Comparison of ENCODE assay signal across 8 cellular contexts in the genomic region with DNA sequence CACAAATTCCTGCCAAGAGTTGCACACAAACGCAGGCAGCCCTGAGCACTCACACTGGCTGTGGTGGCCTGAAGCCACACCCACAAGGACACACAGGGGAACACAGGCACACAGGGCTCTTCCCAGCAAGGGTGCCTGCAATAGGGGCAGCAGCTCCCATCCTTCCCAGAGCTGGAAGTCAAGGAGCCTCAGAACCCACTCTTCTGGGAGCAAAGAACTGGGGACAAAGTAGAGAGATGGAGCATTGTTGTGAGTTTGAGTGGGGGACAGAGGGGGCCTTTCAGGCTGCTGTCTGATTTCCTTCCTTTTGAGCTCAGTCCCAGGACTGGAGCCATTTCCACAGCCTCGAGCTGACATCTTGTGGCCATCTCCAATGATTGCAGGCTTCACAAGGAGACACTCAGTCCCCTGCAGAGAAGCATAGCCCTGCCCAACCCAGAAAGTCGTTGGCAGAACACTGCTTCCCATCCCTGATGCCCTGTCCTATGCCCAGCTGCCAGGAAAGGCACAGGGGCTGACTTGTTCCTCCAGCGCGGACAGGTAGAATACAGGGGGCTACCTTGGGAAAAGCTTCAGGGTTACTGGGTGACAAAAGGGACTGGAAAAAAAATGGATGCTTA. TPM values are rescaled to one million over a fixed set of nuclear protein-coding genes. Genes with fewer than 3 reads are reported as not detected.
DNase-seq lines count a peak whose midpoint lies in the region; ATAC-seq, FAIRE-seq and TF ChIP-seq lines count a peak whose summit lies in the region.

No MANE protein-coding gene starts in this region.

- ATAC-seq in activated CD8-positive, alpha-beta T cell treated with anti-CD3 and anti-CD28 coated beads, Interleukin-2, amount 10 ng/mL, durations not matched to agents 7 days and 5 days = peak; percentile 69
- ATAC-seq in HG03521 (IDR thresholded peaks at IDR 0.05; ENCODE audit: unreplicated experiment) (no peak), GM21723 (IDR thresholded peaks at IDR 0.05; ENCODE audit: unreplicated experiment) (no peak)

- H3K4me1 Mint-ChIP-seq in activated CD8-positive, alpha-beta T cell treated with anti-CD3 and anti-CD28 coated beads, Interleukin-2, amount 10 ng/mL, durations not matched to agents 7 days and 5 days (ENCODE audit: low read depth) = no peaks in the 10 kb centered on the region

- H3K4me1 ChIP-seq in BE2C = peaks cover 33% of the 10 kb centered on the region
- peaks cover under 1 to 5% of the 10 kb centered on the region in 2 experiments for H3K4me1 ChIP-seq in trophoblast cell (ENCODE audit: control insufficient read depth in 1 of 2, insufficient read depth in 2 of 2, low read length in 2 of 2)

- H2AFZ ChIP-seq in trophoblast cell (ENCODE audit: insufficient read depth, low read length, poor library complexity) = no peak overlapping the region

- no peak overlapping the region for H3K4me3 Mint-ChIP-seq in activated CD8-positive, alpha-beta T cell treated with anti-CD3 and anti-CD28 coated beads, Interleukin-2, amount 10 ng/mL, durations not matched to agents 7 days and 5 days

- H3K4me3 ChIP-seq in BE2C (ENCODE audit: low read depth, low read length) (no peak overlapping the region), trophoblast cell (ENCODE audit: low read depth, low read length) (no peak overlapping the region)

- H3K9me3 ChIP-seq in BE2C (no peaks in the 10 kb centered on the region), trophoblast cell (ENCODE audit: insufficient read depth, low read depth, low read length) (peaks cover 2% of the 10 kb centered on the region)

- no peaks in the 10 kb centered on the region for H3K79me2 ChIP-seq in trophoblast cell (ENCODE audit: control insufficient read depth, insufficient read depth, low read length, poor library complexity)

- no peak overlapping the region for H3K4me2 ChIP-seq in trophoblast cell (ENCODE audit: low read length)

- no peak overlapping the region for H3K27ac Mint-ChIP-seq in activated CD8-positive, alpha-beta T cell treated with anti-CD3 and anti-CD28 coated beads, Interleukin-2, amount 10 ng/mL, durations not matched to agents 7 days and 5 days

- H4K8ac ChIP-seq in trophoblast cell (ENCODE audit: low read depth, low read length) = no peak overlapping the region

- H3K27me3 Mint-ChIP-seq in activated CD8-positive, alpha-beta T cell treated with anti-CD3 and anti-CD28 coated beads, Interleukin-2, amount 10 ng/mL, durations not matched to agents 7 days and 5 days (ENCODE audit: low read depth) = peaks cover 12% of the 10 kb centered on the region

- TF ChIP-seq CTCF in BE2C (IDR thresholded peaks at IDR 0.05; ENCODE audit: low read depth, low read length) = peak; percentile 84

- no peak overlapping the region for H2BK5ac ChIP-seq in trophoblast cell (ENCODE audit: low read depth, low read length, poor library complexity)

- FAIRE-seq in GM12891 (lab: Jason Lieb, UNC) = peak; percentile 77

- DNase-seq in BE2C (peak; percentile 69), GM12891 (ENCODE audit: insufficient read length, low spot score) (peak; percentile 47), NCI-H2171 treated with DMSO at 0.1 percent for 48 hours (lab: John Stamatoyannopoulos, UW) (peak; percentile 35), globus pallidus (ENCODE audit: low spot score) (peak; percentile 76), trophoblast cell (peak; percentile 44 to 75)
- peak; percentile 51 for DNase-seq in activated CD8-positive, alpha-beta T cell treated with anti-CD3 and anti-CD28 coated beads, Interleukin-2, amount 10 ng/mL, durations not matched to agents 7 days and 5 days

- H4K91ac ChIP-seq in trophoblast cell (ENCODE audit: low read depth, low read length) = no peak overlapping the region

- H3K36me3 ChIP-seq in BE2C (no peaks in the 10 kb centered on the region), trophoblast cell (ENCODE audit: control insufficient read depth in 1 of 2, insufficient read depth in 2 of 2, low read length in 2 of 2) (no peaks in the 10 kb centered on the region)

- no peaks in the 10 kb centered on the region for H3K9me3 Mint-ChIP-seq in activated CD8-positive, alpha-beta T cell treated with anti-CD3 and anti-CD28 coated beads, Interleukin-2, amount 10 ng/mL, durations not matched to agents 7 days and 5 days (ENCODE audit: insufficient read depth)

- no peak overlapping the region for H3K9ac ChIP-seq in trophoblast cell (ENCODE audit: low read length)

- H3K23ac ChIP-seq in trophoblast cell (ENCODE audit: low read length) = no peak overlapping the region

- no peak overlapping the region for H2BK120ac ChIP-seq in trophoblast cell (ENCODE audit: insufficient read depth, low read length, poor library complexity)

- no peak overlapping the region for H3K4ac ChIP-seq in trophoblast cell (ENCODE audit: low read depth, low read length)

- H3K14ac ChIP-seq in trophoblast cell (ENCODE audit: low read length) = no peak overlapping the region

- H3K18ac ChIP-seq in trophoblast cell (ENCODE audit: low read length) = no peak overlapping the region

- WGBS in trophoblast cell (ENCODE audit: extremely low coverage, insufficient coverage, insufficient read length) = no CpG with 5 or more reads among the region's 5 CpGs

- no peak for TF ChIP-seq POLR2A in GM12891 (IDR thresholded peaks at IDR 0.05; ENCODE audit: low read depth, low read length)

- H3K36me3 Mint-ChIP-seq in activated CD8-positive, alpha-beta T cell treated with anti-CD3 and anti-CD28 coated beads, Interleukin-2, amount 10 ng/mL, durations not matched to agents 7 days and 5 days (ENCODE audit: low read depth) = no peaks in the 10 kb centered on the region

- H3K27ac ChIP-seq in trophoblast cell (ENCODE audit: low read depth, low read length) = no peak overlapping the region

- H4K12ac ChIP-seq in trophoblast cell (ENCODE audit: low read depth, low read length) = no peak overlapping the region

- CTCF ChIA-PET in activated CD8-positive, alpha-beta T cell treated with anti-CD3 and anti-CD28 coated beads, Interleukin-2, amount 10 ng/mL, durations not matched to agents 7 days and 5 days (lab: Charles Lee) = interaction anchor here (0.6 to 1.3 kb wide), 12 partner anchors 8 to 370 kb away, joined by 3 to 6 read pairs (median 4); no protein-coding TSS in a partner anchor

- H3K79me1 ChIP-seq in trophoblast cell (ENCODE audit: low read length) = no peaks in the 10 kb centered on the region

- H2BK12ac ChIP-seq in trophoblast cell (ENCODE audit: low read length) = no peak overlapping the region

- no peaks in the 10 kb centered on the region for H3K27me3 ChIP-seq in BE2C
- no peaks in the 10 kb centered on the region for H3K27me3 ChIP-seq in trophoblast cell (ENCODE audit: insufficient read depth, low read length)

- POLR2A ChIA-PET in activated CD8-positive, alpha-beta T cell treated with anti-CD3 and anti-CD28 coated beads, Interleukin-2, amount 10 ng/mL, durations not matched to agents 7 days and 5 days (lab: Charles Lee) = no interaction called here

- H2AK5ac ChIP-seq in trophoblast cell (ENCODE audit: low read length) = no peak overlapping the region

TF ChIP-seq in GM12891, 5 proteins besides CTCF, POLR2A, EP300 and RAD21:
- TF ChIP-seq POLR2AphosphoS5 (IDR thresholded peaks at IDR 0.05; ENCODE audit: low read depth, low read length) = no peak
- no peak for TF ChIP-seq TAF1 (IDR thresholded peaks at IDR 0.05; ENCODE audit: low read depth, low read length)
- TF ChIP-seq POU2F2 (IDR thresholded peaks at IDR 0.05; ENCODE audit: low read depth, low read length) = no peak
- no peak for TF ChIP-seq PAX5 (IDR thresholded peaks at IDR 0.05; ENCODE audit: insufficient read depth, low read length, severe bottlenecking)

RNA-seq across cellular contexts. Expression of a gene that starts 34.4 kb away (rescaled TPM):
- polyA plus RNA-seq in BE2C (2012; ENCODE audit: insufficient read depth, insufficient read length, low read depth) = 21.4 TPM
- 8.1 TPM for polyA plus RNA-seq in GM12891 (2012; ENCODE audit: low read depth, missing spikeins)
- 10 to 100 TPM; 42.8 to 44.4 TPM for total RNA-seq in activated CD8-positive, alpha-beta T cell treated with anti-CD3 and anti-CD28 coated beads, Interleukin-2, amount 10 ng/mL, durations not matched to agents 7 days and 5 days
- 10.9 and 11.4 TPM in 2 replicates for polyA plus RNA-seq in trophoblast cell (2013)
